Comparison of ENCODE assay signal across 34 cellular contexts in genomic region chr12:30138483-30138882, GRCh38.
A peak's percentile ranks its signal among the peaks of the same experiment; 100 is the strongest.
DNase-seq lines count a peak whose midpoint lies in the region; ATAC-seq, FAIRE-seq and TF ChIP-seq lines count a peak whose summit lies in the region.
"Had no signal": no experiment of that assay in that cellular context is flagged by ENCODE, and none has a peak within 500 bp of the region (broad histone marks: within the 10 kb centered on the region; RNA-seq: fewer than 3 reads in every experiment).

No MANE protein-coding gene starts in this region.

- no peak overlapping the region for H2AK5ac ChIP-seq in H1 (ENCODE audit: low read depth, low read length)

- H3K27ac Mint-ChIP-seq in osteocyte (ENCODE audit: unreplicated experiment) = peak overlapping the region; percentile 11
- H3K27ac Mint-ChIP-seq: activated CD4-positive, alpha-beta memory T cell treated with anti-CD3 and anti-CD28 coated beads, Interleukin-2, amount 10 ng/mL, durations not matched to agents 7 days and 5 days; activated naive CD4-positive, alpha-beta T cell treated with anti-CD3 and anti-CD28 coated beads, Interleukin-2, amount 10 ng/mL, durations not matched to agents 7 days and 5 days; immature natural killer cell; naive B cell had no signal

- H3K9me3 ChIP-seq in adipocyte (ENCODE audit: control insufficient read depth, low read length) = peaks cover 2% of the 10 kb centered on the region
- no peaks in the 10 kb centered on the region for H3K9me3 ChIP-seq in H1 (ENCODE audit: insufficient read depth in 2 of 2, low read depth in 1 of 2, low read length in 1 of 2)
- H3K9me3 ChIP-seq in smooth muscle cell (replicated peaks; ENCODE audit: low read depth) = no peaks in the 10 kb centered on the region
- H3K9me3 ChIP-seq: breast epithelium, suprapubic skin had no signal

- no peak for TF ChIP-seq RAD21 in H1 (IDR thresholded peaks at IDR 0.05 in 1 of 2, conservative IDR thresholded peaks at IDR 0.05 in 1 of 2; ENCODE audit: low read depth in 2 of 2, low read length in 2 of 2)

- H3K79me2 ChIP-seq in H1 (ENCODE audit: control insufficient read depth in 1 of 2, insufficient read depth in 2 of 2, low read length in 2 of 2) (no peaks in the 10 kb centered on the region), smooth muscle cell (ENCODE audit: low read depth) (no peaks in the 10 kb centered on the region)

- peaks cover 28% of the 10 kb centered on the region for H3K4me1 Mint-ChIP-seq in osteocyte (ENCODE audit: unreplicated experiment)
- H3K4me1 Mint-ChIP-seq: activated CD4-positive, alpha-beta memory T cell treated with anti-CD3 and anti-CD28 coated beads, Interleukin-2, amount 10 ng/mL, durations not matched to agents 7 days and 5 days; activated naive CD4-positive, alpha-beta T cell treated with anti-CD3 and anti-CD28 coated beads, Interleukin-2, amount 10 ng/mL, durations not matched to agents 7 days and 5 days; immature natural killer cell; naive B cell had no signal

- H3K56ac ChIP-seq in H1 (replicated peaks; ENCODE audit: insufficient read length, low read depth, low read length) = no peak overlapping the region

- H3K9me3 Mint-ChIP-seq in osteocyte (ENCODE audit: unreplicated experiment) = peaks cover 3% of the 10 kb centered on the region
- H3K9me3 Mint-ChIP-seq: activated naive CD4-positive, alpha-beta T cell treated with anti-CD3 and anti-CD28 coated beads, Interleukin-2, amount 10 ng/mL, durations not matched to agents 7 days and 5 days had no signal

- H3K27ac ChIP-seq in H1 (ENCODE audit: low read depth, low read length) (no peak overlapping the region), smooth muscle cell (ENCODE audit: low read depth) (no peak overlapping the region)
- H3K27ac ChIP-seq: breast epithelium, foreskin keratinocyte, heart right ventricle, skin epidermis, suprapubic skin had no signal

- no peaks in the 10 kb centered on the region for H3K27me3 Mint-ChIP-seq in osteocyte (ENCODE audit: unreplicated experiment)
- H3K27me3 Mint-ChIP-seq: activated CD4-positive, alpha-beta memory T cell treated with anti-CD3 and anti-CD28 coated beads, Interleukin-2, amount 10 ng/mL, durations not matched to agents 7 days and 5 days; activated naive CD4-positive, alpha-beta T cell treated with anti-CD3 and anti-CD28 coated beads, Interleukin-2, amount 10 ng/mL, durations not matched to agents 7 days and 5 days; naive B cell had no signal

- no peaks in the 10 kb centered on the region for H4K20me1 ChIP-seq in H1 (replicated peaks in 1 of 2; ENCODE audit: control insufficient read depth in 1 of 2, insufficient read depth in 2 of 2, low read length in 2 of 2)
- no peaks in the 10 kb centered on the region for H4K20me1 ChIP-seq in smooth muscle cell (ENCODE audit: low read depth)

- no peak overlapping the region for H3K23ac ChIP-seq in H1 (ENCODE audit: insufficient read length)

- no peak overlapping the region for H3K18ac ChIP-seq in H1 (ENCODE audit: extremely low read depth, low read length)

- no peak for TF ChIP-seq EP300 in H1 (IDR thresholded peaks at IDR 0.05; ENCODE audit: borderline replicate concordance in 1 of 2, low read depth in 2 of 2, low read length in 2 of 2)

- H2AFZ ChIP-seq in H1 (ENCODE audit: low read length) (peak overlapping the region; percentile 51; the same call in 1 of the 2 replicates), smooth muscle cell (ENCODE audit: low read depth) (no peak overlapping the region)

- H4K91ac ChIP-seq in H1 (replicated peaks; ENCODE audit: insufficient read length, low read length) = no peak overlapping the region

- H3K4me1 ChIP-seq in adipocyte (ENCODE audit: control insufficient read depth, insufficient read depth, low read length) (peaks cover 3% of the 10 kb centered on the region), H1 (replicated peaks in 1 of 4; ENCODE audit: control insufficient read depth in 3 of 4, insufficient read depth in 4 of 4, low read length in 3 of 4) (no peaks in the 10 kb centered on the region), smooth muscle cell (ENCODE audit: low read depth) (peaks cover 3% of the 10 kb centered on the region)
- H3K4me1 ChIP-seq: breast epithelium, foreskin keratinocyte, heart right ventricle, suprapubic skin had no signal

- H2BK15ac ChIP-seq in H1 (ENCODE audit: low read length) = no peak overlapping the region

- H2BK20ac ChIP-seq in H1 (ENCODE audit: low read length) = no peak overlapping the region

- H3K4me3 ChIP-seq in adipocyte (ENCODE audit: low read length) (no peak overlapping the region), H1 (ENCODE audit: extremely low read depth in 1 of 4, insufficient read depth in 2 of 4, low read depth in 3 of 4, low read length in 4 of 4) (no peak overlapping the region), smooth muscle cell (no peak overlapping the region)
- H3K4me3 ChIP-seq: breast epithelium, heart right ventricle, skin epidermis, suprapubic skin had no signal

- CTCF ChIA-PET in H1 (lab: Charles Lee; ENCODE audit: partially characterized antibody) = interaction anchor here (0.6 to 1.0 kb wide), 2 partner anchors 13 to 129 kb away, joined by 3 read pairs; no protein-coding TSS in a partner anchor

- POLR2A ChIA-PET in H1 (lab: Charles Lee; ENCODE audit: partially characterized antibody) = no interaction called here

- no peaks in the 10 kb centered on the region for H3K79me1 ChIP-seq in H1 (ENCODE audit: low read depth, low read length)

- no peak overlapping the region for H3K9ac ChIP-seq in adipocyte (ENCODE audit: low read length)
- H3K9ac ChIP-seq in H1 (replicated peaks in 1 of 4; ENCODE audit: extremely low read depth in 1 of 4, low read depth in 3 of 4, low read length in 3 of 4) = no peak overlapping the region
- H3K9ac ChIP-seq in smooth muscle cell (ENCODE audit: low read depth) = no peak overlapping the region

- no peak for ATAC-seq in GM21723 (IDR thresholded peaks at IDR 0.05; ENCODE audit: unreplicated experiment)
- ATAC-seq: esophagus mucosa, foreskin keratinocyte, left lobe of liver, Panc1 had no signal

- no peaks in the 10 kb centered on the region for H3K36me3 Mint-ChIP-seq in osteocyte (ENCODE audit: unreplicated experiment)
- H3K36me3 Mint-ChIP-seq: activated naive CD4-positive, alpha-beta T cell treated with anti-CD3 and anti-CD28 coated beads, Interleukin-2, amount 10 ng/mL, durations not matched to agents 7 days and 5 days; immature natural killer cell; naive B cell had no signal

- H2BK120ac ChIP-seq in H1 (replicated peaks; ENCODE audit: low read depth, low read length) = no peak overlapping the region

- H4K5ac ChIP-seq in H1 (ENCODE audit: insufficient read length, low read depth, low read length) = no peak overlapping the region

- TF ChIP-seq CTCF in H1 (IDR thresholded peaks at IDR 0.05; ENCODE audit: control extremely low read depth in 1 of 3, insufficient read depth in 1 of 3, low read depth in 1 of 3, low read length in 3 of 3) = no peak
- TF ChIP-seq CTCF in osteocyte (IDR thresholded peaks at IDR 0.05) = no peak
- TF ChIP-seq CTCF in smooth muscle cell (IDR thresholded peaks at IDR 0.05; ENCODE audit: borderline replicate concordance, insufficient read depth, poor library complexity, severe bottlenecking) = no peak

- no peaks in the 10 kb centered on the region for H3K23me2 ChIP-seq in H1 (ENCODE audit: low read depth, low read length)

- FAIRE-seq in H1 (lab: Jason Lieb, UNC) = no peak
- FAIRE-seq: GM12892 had no signal

- no peak overlapping the region for H3K4ac ChIP-seq in H1 (replicated peaks; ENCODE audit: insufficient read length, low read depth, low read length)

- no peak overlapping the region for H3K14ac ChIP-seq in H1 (ENCODE audit: insufficient read length)

- no peak overlapping the region for H3K4me3 Mint-ChIP-seq in osteocyte (ENCODE audit: unreplicated experiment)
- H3K4me3 Mint-ChIP-seq: activated CD4-positive, alpha-beta memory T cell treated with anti-CD3 and anti-CD28 coated beads, Interleukin-2, amount 10 ng/mL, durations not matched to agents 7 days and 5 days; activated naive CD4-positive, alpha-beta T cell treated with anti-CD3 and anti-CD28 coated beads, Interleukin-2, amount 10 ng/mL, durations not matched to agents 7 days and 5 days; immature natural killer cell; naive B cell had no signal

- 75% methylated on average over 1 of the region's 2 CpGs; no CpG with 5 or more reads in 1 of the 2 experiments for WGBS in H1 (ENCODE audit: extremely low coverage in 1 of 2, insufficient coverage in 1 of 2, insufficient read length in 1 of 2, insufficient replicate concordance in 2 of 2, low coverage in 1 of 2, low lambda C conversion rate in 2 of 2, missing lambda C conversion rate in 1 of 2), 2 experiments
- WGBS in smooth muscle cell (ENCODE audit: low lambda C conversion rate) = 5% methylated on average over 2 of the region's 2 CpGs

- DNase-seq in adipocyte (ENCODE audit: low read depth) = peak; percentile 1
- DNase-seq in H1 (ENCODE audit: low read depth in 1 of 2, low spot score in 2 of 2) = no peak
- peak; percentile 10 for DNase-seq in iris pigment epithelial cell (ENCODE audit: low read depth)
- no peak for DNase-seq in osteocyte (ENCODE audit: extremely low spot score, unreplicated experiment)
- DNase-seq in dedifferentiated amniotic fluid mesenchymal stem cell (ENCODE audit: extremely low spot score) = no peak
- no peak for DNase-seq in effector CD8-positive, alpha-beta T cell (lab: John Stamatoyannopoulos, UW)
- no peak for DNase-seq in smooth muscle cell (lab: John Stamatoyannopoulos, UW; ENCODE audit: unreplicated experiment)
- DNase-seq: activated CD4-positive, alpha-beta memory T cell treated with anti-CD3 and anti-CD28 coated beads, Interleukin-2, amount 10 ng/mL, durations not matched to agents 7 days and 5 days; activated CD8-positive, alpha-beta memory T cell treated with anti-CD3 and anti-CD28 coated beads, Interleukin-2, amount 50 U/mL, for 4 hours; activated naive CD4-positive, alpha-beta T cell treated with anti-CD3 and anti-CD28 coated beads, Interleukin-2, amount 10 ng/mL, durations not matched to agents 7 days and 5 days; amniotic stem cell; C1 segment of cervical spinal cord; cortex of kidney; foreskin keratinocyte; heart right ventricle; immature natural killer cell; IMR-90; MV-4-11; naive B cell; NCI-H1436; NCI-H2081 treated with DMSO at 0.1 percent for 48 hours; NCI-H345; NCI-H69; nucleus accumbens; SHP77; stimulated activated naive CD4-positive, alpha-beta T cell had no signal

- no peaks in the 10 kb centered on the region for H3K36me3 ChIP-seq in adipocyte (ENCODE audit: control insufficient read depth, insufficient read depth, low read length, severe bottlenecking)
- no peaks in the 10 kb centered on the region for H3K36me3 ChIP-seq in H1 (ENCODE audit: control insufficient read depth in 2 of 4, insufficient read depth in 4 of 4, low read length in 3 of 4)
- H3K36me3 ChIP-seq in smooth muscle cell (ENCODE audit: low read depth) = no peaks in the 10 kb centered on the region
- H3K36me3 ChIP-seq: breast epithelium, heart right ventricle, suprapubic skin had no signal

- H3K27me3 ChIP-seq in adipocyte (replicated peaks; ENCODE audit: control insufficient read depth, insufficient read depth, low read length) (no peaks in the 10 kb centered on the region), H1 (replicated peaks in 1 of 4; ENCODE audit: control insufficient read depth in 3 of 4, extremely low read depth in 1 of 4, insufficient read depth in 3 of 4, low read length in 3 of 4) (no peaks in the 10 kb centered on the region), smooth muscle cell (ENCODE audit: low read depth) (no peaks in the 10 kb centered on the region)
- H3K27me3 ChIP-seq: breast epithelium, foreskin keratinocyte, heart right ventricle, suprapubic skin had no signal

- no peaks in the 10 kb centered on the region for H3F3A ChIP-seq in smooth muscle cell (ENCODE audit: low read depth)

- H2BK5ac ChIP-seq in H1 (ENCODE audit: low read depth, low read length) = no peak overlapping the region

- TF ChIP-seq POLR2A in H1 (IDR thresholded peaks at IDR 0.05; ENCODE audit: control extremely low read depth in 1 of 2, low read depth in 2 of 2, low read length in 2 of 2) = no peak

- no peak overlapping the region for H3K4me2 ChIP-seq in H1 (ENCODE audit: insufficient read depth in 1 of 2, low read depth in 2 of 2, low read length in 2 of 2)
- no peak overlapping the region for H3K4me2 ChIP-seq in smooth muscle cell

- no peak overlapping the region for H4K8ac ChIP-seq in H1 (ENCODE audit: extremely low read depth, insufficient read depth, low read length)

- no peak overlapping the region for H2BK12ac ChIP-seq in H1 (ENCODE audit: low read depth, low read length)

Comparison
In these comparisons a context has a peak if more than half of its experiments do, and no peak if none do; other contexts are left out.
1. DNase-seq: peak in adipocyte (single experiment) and iris pigment epithelial cell (single experiment); none in H1 (0 of 2), osteocyte (single experiment), dedifferentiated amniotic fluid mesenchymal stem cell (single experiment), effector CD8-positive, alpha-beta T cell (single experiment) and smooth muscle cell (single experiment).